In genomic region chr12:33438890-33439586, GRCh38 we compare ENCODE assay signal across 8 cellular contexts. TPM values are rescaled to one million over a fixed set of nuclear protein-coding genes. Genes with fewer than 3 reads are reported as not detected.
A peak's percentile ranks its signal among the peaks of the same experiment; 100 is the strongest.
DNase-seq lines count a peak whose midpoint lies in the region; ATAC-seq, FAIRE-seq and TF ChIP-seq lines count a peak whose summit lies in the region.

No MANE protein-coding gene starts in this region.

- TF ChIP-seq CTCF in K562 (IDR thresholded peaks at IDR 0.05 in 2 of 3, conservative IDR thresholded peaks at IDR 0.05 in 1 of 3; ENCODE audit: insufficient read depth in 2 of 3, low read depth in 1 of 3, low read length in 3 of 3): no peak

- H3K4me1 ChIP-seq in K562 (replicated peaks in 1 of 2; ENCODE audit: control insufficient read depth in 2 of 2, insufficient read depth in 2 of 2, low read length in 2 of 2): peaks cover 0 to 15% of the 10 kb centered on the region in 2 experiments; a peak in 3 of 5 replicates

- H3K9me3 Mint-ChIP-seq in activated naive CD4-positive, alpha-beta T cell treated with anti-CD3 and anti-CD28 coated beads for 36 hours: no peaks in the 10 kb centered on the region
- peaks cover under 1% of the 10 kb centered on the region for H3K9me3 Mint-ChIP-seq in stimulated activated naive CD8-positive, alpha-beta T cell treated with anti-CD3 and anti-CD28 coated beads, Interleukin-15, Interleukin-2, amounts not matched to agents 100 ng/mL and 50 ng/mL, for 24 hours
- peaks cover 8% of the 10 kb centered on the region for H3K9me3 Mint-ChIP-seq in natural killer cell treated with Interleukin-12 subunit alpha and Interleukin-12 subunit beta and Interleukin-15 and Interleukin-18, amount 100 ng/mL, for 72 hours

- H3K27ac ChIP-seq in K562 (ENCODE audit: extremely low read depth, low read depth, low read length): peak overlapping the region; percentile 75

- peaks cover 11% of the 10 kb centered on the region; the same call in 1 of the 3 replicates for H3K36me3 ChIP-seq in K562 (ENCODE audit: control insufficient read depth, insufficient read depth, low read length)

- no peak overlapping the region for H3K27ac Mint-ChIP-seq in activated naive CD4-positive, alpha-beta T cell treated with anti-CD3 and anti-CD28 coated beads for 36 hours
- H3K27ac Mint-ChIP-seq in stimulated activated naive CD8-positive, alpha-beta T cell treated with anti-CD3 and anti-CD28 coated beads, Interleukin-15, Interleukin-2, amounts not matched to agents 100 ng/mL and 50 ng/mL, for 24 hours: no peak overlapping the region
- no peak overlapping the region for H3K27ac Mint-ChIP-seq in natural killer cell treated with Interleukin-12 subunit alpha and Interleukin-12 subunit beta and Interleukin-15 and Interleukin-18, amount 100 ng/mL, for 72 hours

- POLR2A ChIA-PET in K562 (lab: Yijun Ruan, JAX): interaction anchor here (0.6 to 0.7 kb wide), 2 partner anchors 261 to 439 kb away, joined by 3 read pairs; no protein-coding TSS in a partner anchor

- H3K4me3 ChIP-seq in K562: peak overlapping the region; percentile 54

- TF ChIP-seq RAD21 in K562 (CRISPR knock-in tag; conservative IDR thresholded peaks at IDR 0.05 in 1 of 2, IDR thresholded peaks at IDR 0.05 in 1 of 2): no peak

- intact Hi-C loops in activated naive CD4-positive, alpha-beta T cell treated with anti-CD3 and anti-CD28 coated beads for 36 hours (cut with micrococcal nuclease): no loop called here
- intact Hi-C loops in K562 (cut with micrococcal nuclease): no loop called here

- in situ Hi-C loops in K562 (cut with MboI): no loop called here

- H3K4me1 Mint-ChIP-seq in activated naive CD4-positive, alpha-beta T cell treated with anti-CD3 and anti-CD28 coated beads for 36 hours (ENCODE audit: low read depth): peaks cover 3% of the 10 kb centered on the region
- H3K4me1 Mint-ChIP-seq in stimulated activated naive CD8-positive, alpha-beta T cell treated with anti-CD3 and anti-CD28 coated beads, Interleukin-15, Interleukin-2, amounts not matched to agents 100 ng/mL and 50 ng/mL, for 24 hours (ENCODE audit: low read depth): peaks cover 8% of the 10 kb centered on the region
- H3K4me1 Mint-ChIP-seq in natural killer cell treated with Interleukin-12 subunit alpha and Interleukin-12 subunit beta and Interleukin-15 and Interleukin-18, amount 100 ng/mL, for 72 hours (ENCODE audit: low read depth in 2 of 2): no peaks in the 10 kb centered on the region

- no peak for TF ChIP-seq EP300 in K562 (IDR thresholded peaks at IDR 0.05; ENCODE audit: low read length)

- peak overlapping the region; percentile 88 for H3K4me2 ChIP-seq in K562 (ENCODE audit: insufficient read depth, low read length)

- no peaks in the 10 kb centered on the region for H4K20me1 ChIP-seq in K562 (replicated peaks; ENCODE audit: control insufficient read depth, insufficient read depth, low read length)

- no peaks in the 10 kb centered on the region for H3K9me1 ChIP-seq in K562 (ENCODE audit: control insufficient read depth, insufficient read depth, low read length)

- CTCF ChIA-PET in activated naive CD4-positive, alpha-beta T cell treated with anti-CD3 and anti-CD28 coated beads for 36 hours (lab: Charles Lee): no interaction called here
- CTCF ChIA-PET in K562 (lab: Yijun Ruan, JAX; ENCODE audit: low intra/inter-chr PET ratio): no interaction called here

- H3K9me3 ChIP-seq in K562 (replicated peaks; ENCODE audit: control insufficient read depth, insufficient read depth, low read depth, low read length): no peaks in the 10 kb centered on the region

- peak overlapping the region; percentile 75 to 96 for H3K9ac ChIP-seq in K562 (ENCODE audit: insufficient read depth in 1 of 2, low read depth in 2 of 2, low read length in 2 of 2)

- H3K4me3 Mint-ChIP-seq in activated naive CD4-positive, alpha-beta T cell treated with anti-CD3 and anti-CD28 coated beads for 36 hours: peak overlapping the region; percentile 55
- H3K4me3 Mint-ChIP-seq in stimulated activated naive CD8-positive, alpha-beta T cell treated with anti-CD3 and anti-CD28 coated beads, Interleukin-15, Interleukin-2, amounts not matched to agents 100 ng/mL and 50 ng/mL, for 24 hours: peak overlapping the region; percentile 68
- no peak overlapping the region for H3K4me3 Mint-ChIP-seq in natural killer cell treated with Interleukin-12 subunit alpha and Interleukin-12 subunit beta and Interleukin-15 and Interleukin-18, amount 100 ng/mL, for 72 hours

- DNase-seq in activated naive CD4-positive, alpha-beta T cell treated with anti-CD3 and anti-CD28 coated beads for 36 hours: no peak
- DNase-seq in activated naive CD4-positive, alpha-beta T cell treated with Interleukin-2 at 50 U/mL for 16 hours: no peak
- DNase-seq in K562 (ENCODE audit: extremely low read depth in 1 of 4, low spot score in 3 of 4): peak; percentile 34 to 49 (median 41)
- peak; percentile 34 for DNase-seq in iris pigment epithelial cell (ENCODE audit: low read depth)
- no peak for DNase-seq in Ammon's horn (ENCODE audit: low spot score)
- no peak for DNase-seq in NCI-H187 treated with DMSO at 0.1 percent for 48 hours (lab: John Stamatoyannopoulos, UW)
- DNase-seq in natural killer cell treated with Interleukin-12 subunit alpha and Interleukin-12 subunit beta and Interleukin-15 and Interleukin-18, amount 100 ng/mL, for 72 hours (ENCODE audit: low spot score): no peak

- no peak for FAIRE-seq in K562 (lab: Jason Lieb, UNC)

- no peak for TF ChIP-seq POLR2A in K562 (conservative IDR thresholded peaks at IDR 0.05)

- TSS peak; percentile 53 for BruUV-seq in K562 (replicated peaks; lab: Mats Ljungman, UMichigan)

- peaks cover 35% of the 10 kb centered on the region for H3K27me3 Mint-ChIP-seq in activated naive CD4-positive, alpha-beta T cell treated with anti-CD3 and anti-CD28 coated beads for 36 hours (ENCODE audit: low read depth)
- peaks cover 55% of the 10 kb centered on the region for H3K27me3 Mint-ChIP-seq in stimulated activated naive CD8-positive, alpha-beta T cell treated with anti-CD3 and anti-CD28 coated beads, Interleukin-15, Interleukin-2, amounts not matched to agents 100 ng/mL and 50 ng/mL, for 24 hours
- H3K27me3 Mint-ChIP-seq in natural killer cell treated with Interleukin-12 subunit alpha and Interleukin-12 subunit beta and Interleukin-15 and Interleukin-18, amount 100 ng/mL, for 72 hours: peaks cover 14 to 16% of the 10 kb centered on the region in 2 donors

- 29% methylated on average over 33 of the region's 67 CpGs for WGBS in K562 (ENCODE audit: insufficient coverage, low coverage, missing lambda C conversion rate)

- H2AFZ ChIP-seq in K562 (ENCODE audit: low read depth, low read length): peak overlapping the region; percentile 78

- H3K27me3 ChIP-seq in K562 (ENCODE audit: control insufficient read depth in 2 of 2, insufficient read depth in 2 of 2, low read length in 2 of 2): no peaks in the 10 kb centered on the region

- H3K79me2 ChIP-seq in K562 (ENCODE audit: control insufficient read depth, insufficient read depth, low read length): peaks cover 37% of the 10 kb centered on the region

- ATAC-seq in K562: peak; percentile 52
- ATAC-seq in natural killer cell treated with Interleukin-12 subunit alpha and Interleukin-12 subunit beta and Interleukin-15 and Interleukin-18, amount 100 ng/mL, for 72 hours: no peak

- H3K36me3 Mint-ChIP-seq in activated naive CD4-positive, alpha-beta T cell treated with anti-CD3 and anti-CD28 coated beads for 36 hours (ENCODE audit: low read depth): no peaks in the 10 kb centered on the region
- H3K36me3 Mint-ChIP-seq in stimulated activated naive CD8-positive, alpha-beta T cell treated with anti-CD3 and anti-CD28 coated beads, Interleukin-15, Interleukin-2, amounts not matched to agents 100 ng/mL and 50 ng/mL, for 24 hours (ENCODE audit: low read depth): no peaks in the 10 kb centered on the region
- H3K36me3 Mint-ChIP-seq in natural killer cell treated with Interleukin-12 subunit alpha and Interleukin-12 subunit beta and Interleukin-15 and Interleukin-18, amount 100 ng/mL, for 72 hours: peaks cover 4% of the 10 kb centered on the region

TF ChIP-seq in K562, 482 proteins besides CTCF, POLR2A, EP300 and RAD21 (continues in another document):
- TF ChIP-seq SP1 (CRISPR knock-in tag; IDR thresholded peaks at IDR 0.05): no peak
- 0 out of 2 replicates have a peak, but pooled peaks have one; percentile 7 for TF ChIP-seq KAT7 (CRISPR knock-in tag; IDR thresholded peaks at IDR 0.05; ENCODE audit: borderline replicate concordance)
- TF ChIP-seq ZKSCAN1 (IDR thresholded peaks at IDR 0.05; ENCODE audit: low read depth, low read length): no peak
- TF ChIP-seq E2F6 (IDR thresholded peaks at IDR 0.05; ENCODE audit: borderline replicate concordance in 1 of 2, extremely low read depth in 1 of 2, insufficient read depth in 1 of 2, insufficient read length in 1 of 2, low read depth in 1 of 2, low read length in 1 of 2, poor library complexity in 1 of 2, severe bottlenecking in 1 of 2): peak; percentile 44 to 85
- peak; percentile 38; the same call in 1 of the 2 replicates for TF ChIP-seq ZFX (CRISPR knock-in tag; IDR thresholded peaks at IDR 0.05)
- no peak for TF ChIP-seq ZEB2 (IDR thresholded peaks at IDR 0.05)

RNA-seq across cellular contexts. Expression of gene SYT10, which starts 0.6 kb away (rescaled TPM):
- total RNA-seq in activated naive CD4-positive, alpha-beta T cell treated with anti-CD3 and anti-CD28 coated beads for 36 hours: not detected
- 3.1 and 6.7 TPM in 2 replicates for total RNA-seq in K562 (2011; cell fraction: chromatin; rRNA removed; ENCODE audit: low replicate concordance)
- 1.5 and 2.2 TPM in 2 replicates for total RNA-seq in K562 (2011; cell fraction: nucleolus; rRNA removed)
- total RNA-seq in K562 (2011; cell fraction: nucleoplasm; rRNA removed): 2.9 and 8.5 TPM in 2 replicates
- total RNA-seq in K562 (2014; rRNA removed) (1.9 and 2.9 TPM in 2 replicates), K562 (2014; rRNA removed; fragmentation: Illumina TruSeq; extraction: Trizol) (3.8 and 4.1 TPM in 2 replicates), K562 (2015; rRNA removed; fragmentation: Illumina TruSeq; extraction: Trizol) (5.9 and 6.2 TPM in 2 replicates), K562 (2021) (2.9 and 4.0 TPM in 2 replicates)
- polyA plus RNA-seq in K562 (2011; rRNA removed) (2.4 and 2.6 TPM in 2 replicates), K562 (2014; fragmentation: Illumina TruSeq; extraction: Trizol) (2.5 TPM in 2 replicates), K562 (2014; fragmentation: Nextera tagmentation; extraction: Ambion mirVana) (under 1 TPM; 0.27 TPM), K562 (2014; rRNA removed) (1.8 TPM in 2 replicates)
- 0.28 and 1.0 TPM in 2 replicates for polyA plus RNA-seq in K562 (2011; cell fraction: cytosol; rRNA removed)
- polyA plus RNA-seq in K562 (2011; cell fraction: nucleus; rRNA removed): 2.9 and 3.6 TPM in 2 replicates
- 2.0 TPM in 2 replicates for polyA plus RNA-seq in K562 (2012)
- polyA minus RNA-seq in K562 (2011; rRNA and poly(A)+ RNA removed): 4.3 and 5.7 TPM in 2 replicates
- 3.1 and 3.6 TPM in 2 replicates for polyA minus RNA-seq in K562 (2011; cell fraction: cytosol; rRNA and poly(A)+ RNA removed)
- polyA minus RNA-seq in K562 (2011; cell fraction: nucleus; rRNA and poly(A)+ RNA removed): 2.4 and 3.9 TPM in 2 replicates
- total RNA-seq in natural killer cell treated with Interleukin-12 subunit alpha and Interleukin-12 subunit beta and Interleukin-15 and Interleukin-18, amount 100 ng/mL, for 72 hours: not detected

Comparison
In these comparisons a context has a peak if more than half of its experiments do, and no peak if none do; other contexts are left out.
1. DNase-seq: peak in K562 (4 of 4) and iris pigment epithelial cell (single experiment); none in activated naive CD4-positive, alpha-beta T cell treated with anti-CD3 and anti-CD28 coated beads for 36 hours (single experiment), activated naive CD4-positive, alpha-beta T cell treated with Interleukin-2 at 50 U/mL for 16 hours (single experiment), Ammon's horn (single experiment), NCI-H187 treated with DMSO at 0.1 percent for 48 hours (single experiment) and natural killer cell treated with Interleukin-12 subunit alpha and Interleukin-12 subunit beta and Interleukin-15 and Interleukin-18, amount 100 ng/mL, for 72 hours (single experiment).